ENCODE assay signal across 17 cellular contexts in genomic region chr12:93862424-93862823, GRCh38.
"Had no signal": no experiment of that assay in that cellular context is flagged by ENCODE, and none has a peak within 500 bp of the region (broad histone marks: within the 10 kb centered on the region; RNA-seq: fewer than 3 reads in every experiment).

No MANE protein-coding gene starts in this region.

- H3K27me3 Mint-ChIP-seq: activated naive CD8-positive, alpha-beta T cell treated with anti-CD3 and anti-CD28 coated beads for 36 hours; naive B cell had no signal

- H3K36me3 Mint-ChIP-seq: stimulated activated effector memory CD8-positive, alpha-beta T cell treated with anti-CD3 and anti-CD28 coated beads, Interleukin-12 subunit alpha, Interleukin-12 subunit beta, amount 100 ng/mL, for 72 hours had no signal

- DNase-seq: activated CD4-positive, alpha-beta memory T cell treated with anti-CD3 and anti-CD28 coated beads, Interleukin-2, amount 10 ng/mL, durations not matched to agents 7 days and 5 days; activated CD4-positive, alpha-beta T cell treated with anti-CD3 and anti-CD28 coated beads for 1 hour; activated naive CD8-positive, alpha-beta T cell treated with anti-CD3 and anti-CD28 coated beads for 36 hours; activated T-cell treated with anti-CD3 and anti-CD28 coated beads, Interleukin-2, amount 50 U/mL, for 72 hours; amygdala; cortex of kidney; effector CD4-positive, alpha-beta T cell; islet precursor cell; naive B cell; pancreas; upper lobe of right lung had no signal

- H3K4me1 ChIP-seq: gastroesophageal sphincter, pancreas, upper lobe of right lung had no signal

- H3K4me3 ChIP-seq: gastroesophageal sphincter, pancreas, thoracic aorta, upper lobe of right lung had no signal

- H3K36me3 ChIP-seq: pancreas, thoracic aorta, upper lobe of right lung had no signal

- H3K27ac Mint-ChIP-seq: activated CD4-positive, alpha-beta memory T cell treated with anti-CD3 and anti-CD28 coated beads, Interleukin-2, amount 10 ng/mL, durations not matched to agents 7 days and 5 days; activated naive CD8-positive, alpha-beta T cell treated with anti-CD3 and anti-CD28 coated beads for 36 hours; activated T-cell treated with anti-CD3 and anti-CD28 coated beads, Interleukin-2, amount 50 U/mL, for 72 hours; brain had no signal

- H3K4me3 Mint-ChIP-seq: activated CD4-positive, alpha-beta memory T cell treated with anti-CD3 and anti-CD28 coated beads, Interleukin-2, amount 10 ng/mL, durations not matched to agents 7 days and 5 days; activated naive CD8-positive, alpha-beta T cell treated with anti-CD3 and anti-CD28 coated beads for 36 hours; activated T-cell treated with anti-CD3 and anti-CD28 coated beads, Interleukin-2, amount 50 U/mL, for 72 hours; brain; stimulated activated effector memory CD8-positive, alpha-beta T cell treated with anti-CD3 and anti-CD28 coated beads, Interleukin-12 subunit alpha, Interleukin-12 subunit beta, amount 100 ng/mL, for 72 hours had no signal

- H3K27me3 ChIP-seq: gastroesophageal sphincter, pancreas, upper lobe of right lung had no signal

- FAIRE-seq: endothelial cell of umbilical vein, pancreas had no signal

- ATAC-seq: activated T-cell treated with anti-CD3 and anti-CD28 coated beads, Interleukin-2, amount 50 U/mL, for 72 hours; gastroesophageal sphincter; pancreas; stimulated activated effector memory CD8-positive, alpha-beta T cell treated with anti-CD3 and anti-CD28 coated beads, Interleukin-12 subunit alpha, Interleukin-12 subunit beta, amount 100 ng/mL, for 72 hours; upper lobe of right lung had no signal

- H3K27ac ChIP-seq: gastroesophageal sphincter, pancreas, thoracic aorta, upper lobe of right lung, VCaP had no signal

- H3K4me1 Mint-ChIP-seq: naive B cell had no signal

- H3K9me3 ChIP-seq: pancreas had no signal
